Comparison of ENCODE assay signal across 18 cellular contexts in genomic region chr7:147941316-147941715, GRCh38.
DNase-seq lines count a peak whose midpoint lies in the region; ATAC-seq lines count a peak whose summit lies in the region.
"Had no signal": no experiment of that assay in that cellular context is flagged by ENCODE, and none has a peak within 500 bp of the region (broad histone marks: within the 10 kb centered on the region; RNA-seq: fewer than 3 reads in every experiment).

No MANE protein-coding gene starts in this region.

- DNase-seq in NCI-H1436 (lab: John Stamatoyannopoulos, UW) (peak; percentile 9), NCI-H1436 treated with DMSO at 0.1 percent for 48 hours (lab: John Stamatoyannopoulos, UW) (no peak), H4 (ENCODE audit: low spot score) (peak; percentile 27), inferior parietal cortex (ENCODE audit: extremely low spot score) (peak; percentile 18), putamen (ENCODE audit: low spot score) (peak; percentile 11)
- no peak for DNase-seq in stimulated activated CD4-positive, alpha-beta T cell treated with anti-CD3 and anti-CD28 coated beads, Interleukin-4, amount 100 ng/mL, for 24 hours
- DNase-seq: AML-193, DMS79, HCEC 1CT, IMR-90, NCI-H1694 treated with DMSO at 0.1 percent for 48 hours, NCI-H2107, NCI-H524 treated with DMSO at 0.1 percent for 48 hours, T-cell had no signal

- ATAC-seq in HG02759 (IDR thresholded peaks at IDR 0.05; ENCODE audit: unreplicated experiment) (no peak), HG03571 (IDR thresholded peaks at IDR 0.05; ENCODE audit: unreplicated experiment) (no peak)
- ATAC-seq: Panc1, SK-N-SH treated with all-trans-retinoic acid at 6 μM for 48 hours, T-cell had no signal

Comparison
In these comparisons a context has a peak if more than half of its experiments do, and no peak if none do; other contexts are left out.
1. DNase-seq: peak in NCI-H1436 (single experiment), H4 (single experiment), inferior parietal cortex (single experiment) and putamen (single experiment); none in NCI-H1436 treated with DMSO at 0.1 percent for 48 hours (single experiment) and stimulated activated CD4-positive, alpha-beta T cell treated with anti-CD3 and anti-CD28 coated beads, Interleukin-4, amount 100 ng/mL, for 24 hours (single experiment).